1 cellular context compared by ENCODE assay signal in the genomic region with DNA sequence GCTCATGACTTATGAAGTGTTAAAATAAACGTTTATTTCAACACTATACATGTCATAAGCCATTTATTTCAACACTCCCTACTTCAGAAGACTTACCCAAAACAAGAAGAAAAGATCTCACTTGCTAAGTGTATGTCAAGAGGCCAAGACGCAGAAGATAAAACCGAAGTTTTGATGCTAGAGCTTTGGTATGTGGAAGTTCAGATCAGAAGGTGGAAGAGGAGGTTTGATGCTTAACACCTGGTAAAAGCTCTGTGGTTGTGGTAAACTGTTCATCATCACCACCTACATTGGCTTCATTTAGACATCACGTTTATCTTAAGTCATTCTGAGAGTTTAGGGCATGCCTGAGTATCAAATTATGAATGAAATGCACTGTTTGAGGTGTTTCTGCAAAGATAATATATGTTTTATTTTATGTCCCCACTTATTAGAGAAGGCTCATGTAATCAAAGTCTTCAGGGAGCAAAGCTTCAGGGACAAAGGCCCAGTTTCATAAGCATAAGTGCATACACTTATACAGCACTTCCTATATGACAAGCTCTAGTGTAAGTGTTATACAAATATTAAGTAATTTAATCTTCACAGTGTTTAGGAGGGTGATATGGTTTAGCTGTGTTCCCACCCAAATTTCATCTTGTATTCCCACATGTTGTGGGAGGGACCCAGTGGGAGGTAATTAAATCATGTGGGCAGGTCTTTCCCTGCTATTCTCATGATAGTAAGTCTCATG.
A peak's percentile ranks its signal among the peaks of the same experiment; 100 is the strongest.
TF ChIP-seq lines count a peak whose summit lies in the region.

No MANE protein-coding gene starts in this region.

TF ChIP-seq in GM12878, 131 proteins besides CTCF, POLR2A, EP300 and RAD21 (continued from another document and continues in another):
- TF ChIP-seq, protein P1, sequence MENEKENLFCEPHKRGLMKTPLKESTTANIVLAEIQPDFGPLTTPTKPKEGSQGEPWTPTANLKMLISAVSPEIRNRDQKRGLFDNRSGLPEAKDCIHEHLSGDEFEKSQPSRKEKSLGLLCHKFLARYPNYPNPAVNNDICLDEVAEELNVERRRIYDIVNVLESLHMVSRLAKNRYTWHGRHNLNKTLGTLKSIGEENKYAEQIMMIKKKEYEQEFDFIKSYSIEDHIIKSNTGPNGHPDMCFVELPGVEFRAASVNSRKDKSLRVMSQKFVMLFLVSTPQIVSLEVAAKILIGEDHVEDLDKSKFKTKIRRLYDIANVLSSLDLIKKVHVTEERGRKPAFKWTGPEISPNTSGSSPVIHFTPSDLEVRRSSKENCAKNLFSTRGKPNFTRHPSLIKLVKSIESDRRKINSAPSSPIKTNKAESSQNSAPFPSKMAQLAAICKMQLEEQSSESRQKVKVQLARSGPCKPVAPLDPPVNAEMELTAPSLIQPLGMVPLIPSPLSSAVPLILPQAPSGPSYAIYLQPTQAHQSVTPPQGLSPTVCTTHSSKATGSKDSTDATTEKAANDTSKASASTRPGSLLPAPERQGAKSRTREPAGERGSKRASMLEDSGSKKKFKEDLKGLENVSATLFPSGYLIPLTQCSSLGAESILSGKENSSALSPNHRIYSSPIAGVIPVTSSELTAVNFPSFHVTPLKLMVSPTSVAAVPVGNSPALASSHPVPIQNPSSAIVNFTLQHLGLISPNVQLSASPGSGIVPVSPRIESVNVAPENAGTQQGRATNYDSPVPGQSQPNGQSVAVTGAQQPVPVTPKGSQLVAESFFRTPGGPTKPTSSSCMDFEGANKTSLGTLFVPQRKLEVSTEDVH (IDR thresholded peaks at IDR 0.05; ENCODE audit: low read depth, partially characterized antibody), result no peak
- TF ChIP-seq ZBED1 (IDR thresholded peaks at IDR 0.05; ENCODE audit: borderline replicate concordance) (no peak), ZNF207 (IDR thresholded peaks at IDR 0.05; ENCODE audit: borderline replicate concordance) (no peak), BHLHE40 (IDR thresholded peaks at IDR 0.05; ENCODE audit: borderline replicate concordance in 1 of 2, low read depth in 2 of 2, low read length in 1 of 2) (peak; percentile 88 to 96), DPF2 (IDR thresholded peaks at IDR 0.05) (peak; percentile 82), JUNB (IDR thresholded peaks at IDR 0.05) (peak; percentile 43), NRF1 (conservative IDR thresholded peaks at IDR 0.05; ENCODE audit: low read depth, low read length) (no peak), RAD51 (IDR thresholded peaks at IDR 0.05) (0 out of 2 replicates have a peak, but pooled peaks have one; percentile 14), NR2F1 (conservative IDR thresholded peaks at IDR 0.05) (peak; percentile 67), PML (IDR thresholded peaks at IDR 0.05; ENCODE audit: low read length) (no peak), BMI1 (IDR thresholded peaks at IDR 0.05; ENCODE audit: borderline replicate concordance) (no peak), RUNX3 (IDR thresholded peaks at IDR 0.05; ENCODE audit: low read length) (peak; percentile 89), EED (IDR thresholded peaks at IDR 0.05; ENCODE audit: low read depth) (no peak), SMAD5 (IDR thresholded peaks at IDR 0.05; ENCODE audit: low read depth) (no peak), CBFB (IDR thresholded peaks at IDR 0.05; ENCODE audit: low read depth) (0 out of 2 replicates have a peak, but pooled peaks have one; percentile 27), CREB1 (IDR thresholded peaks at IDR 0.05; ENCODE audit: low read depth) (no peak), MTA3 (IDR thresholded peaks at IDR 0.05; ENCODE audit: borderline replicate concordance, low read length) (no peak), MYC (IDR thresholded peaks at IDR 0.05; ENCODE audit: insufficient read depth, insufficient read length, insufficient replicate concordance, low read length, severe bottlenecking) (no peak)
- TF ChIP-seq, protein P2, sequence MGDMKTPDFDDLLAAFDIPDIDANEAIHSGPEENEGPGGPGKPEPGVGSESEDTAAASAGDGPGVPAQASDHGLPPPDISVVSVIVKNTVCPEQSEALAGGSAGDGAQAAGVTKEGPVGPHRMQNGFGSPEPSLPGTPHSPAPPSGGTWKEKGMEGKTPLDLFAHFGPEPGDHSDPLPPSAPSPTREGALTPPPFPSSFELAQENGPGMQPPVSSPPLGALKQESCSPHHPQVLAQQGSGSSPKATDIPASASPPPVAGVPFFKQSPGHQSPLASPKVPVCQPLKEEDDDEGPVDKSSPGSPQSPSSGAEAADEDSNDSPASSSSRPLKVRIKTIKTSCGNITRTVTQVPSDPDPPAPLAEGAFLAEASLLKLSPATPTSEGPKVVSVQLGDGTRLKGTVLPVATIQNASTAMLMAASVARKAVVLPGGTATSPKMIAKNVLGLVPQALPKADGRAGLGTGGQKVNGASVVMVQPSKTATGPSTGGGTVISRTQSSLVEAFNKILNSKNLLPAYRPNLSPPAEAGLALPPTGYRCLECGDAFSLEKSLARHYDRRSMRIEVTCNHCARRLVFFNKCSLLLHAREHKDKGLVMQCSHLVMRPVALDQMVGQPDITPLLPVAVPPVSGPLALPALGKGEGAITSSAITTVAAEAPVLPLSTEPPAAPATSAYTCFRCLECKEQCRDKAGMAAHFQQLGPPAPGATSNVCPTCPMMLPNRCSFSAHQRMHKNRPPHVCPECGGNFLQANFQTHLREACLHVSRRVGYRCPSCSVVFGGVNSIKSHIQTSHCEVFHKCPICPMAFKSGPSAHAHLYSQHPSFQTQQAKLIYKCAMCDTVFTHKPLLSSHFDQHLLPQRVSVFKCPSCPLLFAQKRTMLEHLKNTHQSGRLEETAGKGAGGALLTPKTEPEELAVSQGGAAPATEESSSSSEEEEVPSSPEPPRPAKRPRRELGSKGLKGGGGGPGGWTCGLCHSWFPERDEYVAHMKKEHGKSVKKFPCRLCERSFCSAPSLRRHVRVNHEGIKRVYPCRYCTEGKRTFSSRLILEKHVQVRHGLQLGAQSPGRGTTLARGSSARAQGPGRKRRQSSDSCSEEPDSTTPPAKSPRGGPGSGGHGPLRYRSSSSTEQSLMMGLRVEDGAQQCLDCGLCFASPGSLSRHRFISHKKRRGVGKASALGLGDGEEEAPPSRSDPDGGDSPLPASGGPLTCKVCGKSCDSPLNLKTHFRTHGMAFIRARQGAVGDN (IDR thresholded peaks at IDR 0.05), result no peak
- TF ChIP-seq, protein P3, sequence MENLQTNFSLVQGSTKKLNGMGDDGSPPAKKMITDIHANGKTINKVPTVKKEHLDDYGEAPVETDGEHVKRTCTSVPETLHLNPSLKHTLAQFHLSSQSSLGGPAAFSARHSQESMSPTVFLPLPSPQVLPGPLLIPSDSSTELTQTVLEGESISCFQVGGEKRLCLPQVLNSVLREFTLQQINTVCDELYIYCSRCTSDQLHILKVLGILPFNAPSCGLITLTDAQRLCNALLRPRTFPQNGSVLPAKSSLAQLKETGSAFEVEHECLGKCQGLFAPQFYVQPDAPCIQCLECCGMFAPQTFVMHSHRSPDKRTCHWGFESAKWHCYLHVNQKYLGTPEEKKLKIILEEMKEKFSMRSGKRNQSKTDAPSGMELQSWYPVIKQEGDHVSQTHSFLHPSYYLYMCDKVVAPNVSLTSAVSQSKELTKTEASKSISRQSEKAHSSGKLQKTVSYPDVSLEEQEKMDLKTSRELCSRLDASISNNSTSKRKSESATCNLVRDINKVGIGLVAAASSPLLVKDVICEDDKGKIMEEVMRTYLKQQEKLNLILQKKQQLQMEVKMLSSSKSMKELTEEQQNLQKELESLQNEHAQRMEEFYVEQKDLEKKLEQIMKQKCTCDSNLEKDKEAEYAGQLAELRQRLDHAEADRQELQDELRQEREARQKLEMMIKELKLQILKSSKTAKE (IDR thresholded peaks at IDR 0.05; ENCODE audit: low read depth, poor library complexity, severe bottlenecking), result no peak
- TF ChIP-seq, protein P4, sequence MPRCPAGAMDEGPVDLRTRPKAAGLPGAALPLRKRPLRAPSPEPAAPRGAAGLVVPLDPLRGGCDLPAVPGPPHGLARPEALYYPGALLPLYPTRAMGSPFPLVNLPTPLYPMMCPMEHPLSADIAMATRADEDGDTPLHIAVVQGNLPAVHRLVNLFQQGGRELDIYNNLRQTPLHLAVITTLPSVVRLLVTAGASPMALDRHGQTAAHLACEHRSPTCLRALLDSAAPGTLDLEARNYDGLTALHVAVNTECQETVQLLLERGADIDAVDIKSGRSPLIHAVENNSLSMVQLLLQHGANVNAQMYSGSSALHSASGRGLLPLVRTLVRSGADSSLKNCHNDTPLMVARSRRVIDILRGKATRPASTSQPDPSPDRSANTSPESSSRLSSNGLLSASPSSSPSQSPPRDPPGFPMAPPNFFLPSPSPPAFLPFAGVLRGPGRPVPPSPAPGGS (IDR thresholded peaks at IDR 0.05; ENCODE audit: borderline replicate concordance, insufficient read depth, low read depth, low read length, poor library complexity, severe bottlenecking), result no peak
- TF ChIP-seq, protein P5, sequence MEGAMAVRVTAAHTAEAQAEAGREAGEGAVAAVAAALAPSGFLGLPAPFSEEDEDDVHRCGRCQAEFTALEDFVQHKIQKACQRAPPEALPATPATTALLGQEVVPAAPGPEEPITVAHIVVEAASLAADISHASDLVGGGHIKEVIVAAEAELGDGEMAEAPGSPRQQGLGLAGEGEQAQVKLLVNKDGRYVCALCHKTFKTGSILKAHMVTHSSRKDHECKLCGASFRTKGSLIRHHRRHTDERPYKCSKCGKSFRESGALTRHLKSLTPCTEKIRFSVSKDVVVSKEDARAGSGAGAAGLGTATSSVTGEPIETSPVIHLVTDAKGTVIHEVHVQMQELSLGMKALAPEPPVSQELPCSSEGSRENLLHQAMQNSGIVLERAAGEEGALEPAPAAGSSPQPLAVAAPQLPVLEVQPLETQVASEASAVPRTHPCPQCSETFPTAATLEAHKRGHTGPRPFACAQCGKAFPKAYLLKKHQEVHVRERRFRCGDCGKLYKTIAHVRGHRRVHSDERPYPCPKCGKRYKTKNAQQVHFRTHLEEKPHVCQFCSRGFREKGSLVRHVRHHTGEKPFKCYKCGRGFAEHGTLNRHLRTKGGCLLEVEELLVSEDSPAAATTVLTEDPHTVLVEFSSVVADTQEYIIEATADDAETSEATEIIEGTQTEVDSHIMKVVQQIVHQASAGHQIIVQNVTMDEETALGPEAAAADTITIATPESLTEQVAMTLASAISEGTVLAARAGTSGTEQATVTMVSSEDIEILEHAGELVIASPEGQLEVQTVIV (IDR thresholded peaks at IDR 0.05; ENCODE audit: borderline replicate concordance, partially characterized antibody), result no peak
- TF ChIP-seq, protein P6, sequence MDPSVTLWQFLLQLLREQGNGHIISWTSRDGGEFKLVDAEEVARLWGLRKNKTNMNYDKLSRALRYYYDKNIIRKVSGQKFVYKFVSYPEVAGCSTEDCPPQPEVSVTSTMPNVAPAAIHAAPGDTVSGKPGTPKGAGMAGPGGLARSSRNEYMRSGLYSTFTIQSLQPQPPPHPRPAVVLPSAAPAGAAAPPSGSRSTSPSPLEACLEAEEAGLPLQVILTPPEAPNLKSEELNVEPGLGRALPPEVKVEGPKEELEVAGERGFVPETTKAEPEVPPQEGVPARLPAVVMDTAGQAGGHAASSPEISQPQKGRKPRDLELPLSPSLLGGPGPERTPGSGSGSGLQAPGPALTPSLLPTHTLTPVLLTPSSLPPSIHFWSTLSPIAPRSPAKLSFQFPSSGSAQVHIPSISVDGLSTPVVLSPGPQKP (IDR thresholded peaks at IDR 0.05; ENCODE audit: low read depth, low read length), result no peak
- TF ChIP-seq, protein P7, sequence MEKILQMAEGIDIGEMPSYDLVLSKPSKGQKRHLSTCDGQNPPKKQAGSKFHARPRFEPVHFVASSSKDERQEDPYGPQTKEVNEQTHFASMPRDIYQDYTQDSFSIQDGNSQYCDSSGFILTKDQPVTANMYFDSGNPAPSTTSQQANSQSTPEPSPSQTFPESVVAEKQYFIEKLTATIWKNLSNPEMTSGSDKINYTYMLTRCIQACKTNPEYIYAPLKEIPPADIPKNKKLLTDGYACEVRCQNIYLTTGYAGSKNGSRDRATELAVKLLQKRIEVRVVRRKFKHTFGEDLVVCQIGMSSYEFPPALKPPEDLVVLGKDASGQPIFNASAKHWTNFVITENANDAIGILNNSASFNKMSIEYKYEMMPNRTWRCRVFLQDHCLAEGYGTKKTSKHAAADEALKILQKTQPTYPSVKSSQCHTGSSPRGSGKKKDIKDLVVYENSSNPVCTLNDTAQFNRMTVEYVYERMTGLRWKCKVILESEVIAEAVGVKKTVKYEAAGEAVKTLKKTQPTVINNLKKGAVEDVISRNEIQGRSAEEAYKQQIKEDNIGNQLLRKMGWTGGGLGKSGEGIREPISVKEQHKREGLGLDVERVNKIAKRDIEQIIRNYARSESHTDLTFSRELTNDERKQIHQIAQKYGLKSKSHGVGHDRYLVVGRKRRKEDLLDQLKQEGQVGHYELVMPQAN (conservative IDR thresholded peaks at IDR 0.05), result no peak
- TF ChIP-seq, protein P8, sequence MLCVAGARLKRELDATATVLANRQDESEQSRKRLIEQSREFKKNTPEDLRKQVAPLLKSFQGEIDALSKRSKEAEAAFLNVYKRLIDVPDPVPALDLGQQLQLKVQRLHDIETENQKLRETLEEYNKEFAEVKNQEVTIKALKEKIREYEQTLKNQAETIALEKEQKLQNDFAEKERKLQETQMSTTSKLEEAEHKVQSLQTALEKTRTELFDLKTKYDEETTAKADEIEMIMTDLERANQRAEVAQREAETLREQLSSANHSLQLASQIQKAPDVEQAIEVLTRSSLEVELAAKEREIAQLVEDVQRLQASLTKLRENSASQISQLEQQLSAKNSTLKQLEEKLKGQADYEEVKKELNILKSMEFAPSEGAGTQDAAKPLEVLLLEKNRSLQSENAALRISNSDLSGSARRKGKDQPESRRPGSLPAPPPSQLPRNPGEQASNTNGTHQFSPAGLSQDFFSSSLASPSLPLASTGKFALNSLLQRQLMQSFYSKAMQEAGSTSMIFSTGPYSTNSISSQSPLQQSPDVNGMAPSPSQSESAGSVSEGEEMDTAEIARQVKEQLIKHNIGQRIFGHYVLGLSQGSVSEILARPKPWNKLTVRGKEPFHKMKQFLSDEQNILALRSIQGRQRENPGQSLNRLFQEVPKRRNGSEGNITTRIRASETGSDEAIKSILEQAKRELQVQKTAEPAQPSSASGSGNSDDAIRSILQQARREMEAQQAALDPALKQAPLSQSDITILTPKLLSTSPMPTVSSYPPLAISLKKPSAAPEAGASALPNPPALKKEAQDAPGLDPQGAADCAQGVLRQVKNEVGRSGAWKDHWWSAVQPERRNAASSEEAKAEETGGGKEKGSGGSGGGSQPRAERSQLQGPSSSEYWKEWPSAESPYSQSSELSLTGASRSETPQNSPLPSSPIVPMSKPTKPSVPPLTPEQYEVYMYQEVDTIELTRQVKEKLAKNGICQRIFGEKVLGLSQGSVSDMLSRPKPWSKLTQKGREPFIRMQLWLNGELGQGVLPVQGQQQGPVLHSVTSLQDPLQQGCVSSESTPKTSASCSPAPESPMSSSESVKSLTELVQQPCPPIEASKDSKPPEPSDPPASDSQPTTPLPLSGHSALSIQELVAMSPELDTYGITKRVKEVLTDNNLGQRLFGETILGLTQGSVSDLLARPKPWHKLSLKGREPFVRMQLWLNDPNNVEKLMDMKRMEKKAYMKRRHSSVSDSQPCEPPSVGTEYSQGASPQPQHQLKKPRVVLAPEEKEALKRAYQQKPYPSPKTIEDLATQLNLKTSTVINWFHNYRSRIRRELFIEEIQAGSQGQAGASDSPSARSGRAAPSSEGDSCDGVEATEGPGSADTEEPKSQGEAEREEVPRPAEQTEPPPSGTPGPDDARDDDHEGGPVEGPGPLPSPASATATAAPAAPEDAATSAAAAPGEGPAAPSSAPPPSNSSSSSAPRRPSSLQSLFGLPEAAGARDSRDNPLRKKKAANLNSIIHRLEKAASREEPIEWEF (IDR thresholded peaks at IDR 0.05; ENCODE audit: insufficient replicate concordance, low read depth, low read length), result no peak
- TF ChIP-seq, protein P9, sequence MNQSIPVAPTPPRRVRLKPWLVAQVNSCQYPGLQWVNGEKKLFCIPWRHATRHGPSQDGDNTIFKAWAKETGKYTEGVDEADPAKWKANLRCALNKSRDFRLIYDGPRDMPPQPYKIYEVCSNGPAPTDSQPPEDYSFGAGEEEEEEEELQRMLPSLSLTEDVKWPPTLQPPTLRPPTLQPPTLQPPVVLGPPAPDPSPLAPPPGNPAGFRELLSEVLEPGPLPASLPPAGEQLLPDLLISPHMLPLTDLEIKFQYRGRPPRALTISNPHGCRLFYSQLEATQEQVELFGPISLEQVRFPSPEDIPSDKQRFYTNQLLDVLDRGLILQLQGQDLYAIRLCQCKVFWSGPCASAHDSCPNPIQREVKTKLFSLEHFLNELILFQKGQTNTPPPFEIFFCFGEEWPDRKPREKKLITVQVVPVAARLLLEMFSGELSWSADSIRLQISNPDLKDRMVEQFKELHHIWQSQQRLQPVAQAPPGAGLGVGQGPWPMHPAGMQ (IDR thresholded peaks at IDR 0.05; ENCODE audit: borderline replicate concordance), result no peak
